1 cellular context compared by ENCODE assay signal in genomic region chr16:20613471-20613887, GRCh38.
TF ChIP-seq lines count a peak whose summit lies in the region.

No MANE protein-coding gene starts in this region.

TF ChIP-seq in H1, 55 proteins besides CTCF, POLR2A, EP300 and RAD21 (continued from another document):
- no peak for TF ChIP-seq HDAC2 (IDR thresholded peaks at IDR 0.05; ENCODE audit: borderline replicate concordance in 1 of 2, low read depth in 2 of 2, low read length in 2 of 2)
- no peak for TF ChIP-seq SP2 (IDR thresholded peaks at IDR 0.05; ENCODE audit: low read length)
- no peak for TF ChIP-seq SP1 (IDR thresholded peaks at IDR 0.05; ENCODE audit: low read depth, low read length)
- TF ChIP-seq SIX5 (IDR thresholded peaks at IDR 0.05; ENCODE audit: low read depth, low read length): no peak
- TF ChIP-seq CEBPB (IDR thresholded peaks at IDR 0.05; ENCODE audit: low read depth, low read length): no peak
- TF ChIP-seq NANOG (IDR thresholded peaks at IDR 0.05; ENCODE audit: insufficient read depth, low read depth, low read length, poor library complexity, severe bottlenecking): no peak
- TF ChIP-seq ZNF274 (IDR thresholded peaks at IDR 0.05; ENCODE audit: borderline replicate concordance, extremely low read depth, low read length): no peak
